ENCODE assay signal across 19 cellular contexts in the genomic region with DNA sequence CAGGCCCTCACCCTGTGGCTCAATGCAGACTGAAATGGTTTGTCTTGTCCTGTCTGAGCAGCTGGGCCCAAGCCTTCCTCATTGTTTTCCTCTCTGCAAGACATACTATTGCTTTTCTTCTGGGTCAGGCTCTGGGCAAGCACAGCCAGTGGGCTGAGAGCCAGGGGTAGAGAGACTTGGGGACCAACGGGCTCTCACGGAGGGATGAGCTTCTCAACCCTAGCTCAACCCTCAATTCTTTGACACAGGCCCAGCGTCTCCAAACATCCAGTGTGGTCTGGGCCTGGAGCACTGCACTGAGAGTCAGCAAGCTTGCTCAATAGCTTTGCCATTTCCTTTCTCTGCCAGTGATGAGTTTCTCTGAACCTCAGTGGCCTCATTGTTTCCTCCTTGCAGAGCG. TPM values are rescaled to one million over a fixed set of nuclear protein-coding genes. Genes with fewer than 3 reads are reported as not detected.
"Had no signal": no experiment of that assay in that cellular context is flagged by ENCODE, and none has a peak within 500 bp of the region (broad histone marks: within the 10 kb centered on the region; RNA-seq: fewer than 3 reads in every experiment).

No MANE protein-coding gene starts in this region.

- H3K9me3 ChIP-seq: lower lobe of right lung, pancreas had no signal

- H3K4me1 Mint-ChIP-seq: activated CD4-positive, alpha-beta T cell treated with anti-CD3 and anti-CD28 coated beads for 36 hours had no signal

- H3K4me3 Mint-ChIP-seq: activated CD4-positive, alpha-beta memory T cell treated with anti-CD3 and anti-CD28 coated beads for 36 hours; activated CD4-positive, alpha-beta T cell treated with anti-CD3 and anti-CD28 coated beads for 36 hours; activated CD8-positive, alpha-beta memory T cell treated with anti-CD3 and anti-CD28 coated beads, Interleukin-2, amount 10 ng/mL, durations not matched to agents 7 days and 5 days; activated naive CD4-positive, alpha-beta T cell treated with anti-CD3 and anti-CD28 coated beads, Interleukin-2, amount 10 ng/mL, durations not matched to agents 7 days and 5 days; type B pancreatic cell had no signal

- H3K27ac Mint-ChIP-seq: activated CD4-positive, alpha-beta memory T cell treated with anti-CD3 and anti-CD28 coated beads for 36 hours; activated CD4-positive, alpha-beta T cell treated with anti-CD3 and anti-CD28 coated beads for 36 hours; activated CD8-positive, alpha-beta memory T cell treated with anti-CD3 and anti-CD28 coated beads, Interleukin-2, amount 10 ng/mL, durations not matched to agents 7 days and 5 days; activated naive CD4-positive, alpha-beta T cell treated with anti-CD3 and anti-CD28 coated beads, Interleukin-2, amount 10 ng/mL, durations not matched to agents 7 days and 5 days; type B pancreatic cell had no signal

- H3K9me3 Mint-ChIP-seq: activated CD4-positive, alpha-beta memory T cell treated with anti-CD3 and anti-CD28 coated beads for 36 hours; activated naive CD4-positive, alpha-beta T cell treated with anti-CD3 and anti-CD28 coated beads, Interleukin-2, amount 10 ng/mL, durations not matched to agents 7 days and 5 days; naive B cell; type B pancreatic cell had no signal

- H3K4me1 ChIP-seq: pancreas had no signal

- H3K36me3 ChIP-seq: lower lobe of right lung, pancreas had no signal

- H3K27me3 Mint-ChIP-seq: activated CD4-positive, alpha-beta memory T cell treated with anti-CD3 and anti-CD28 coated beads for 36 hours; activated CD4-positive, alpha-beta T cell treated with anti-CD3 and anti-CD28 coated beads for 36 hours; activated CD8-positive, alpha-beta memory T cell treated with anti-CD3 and anti-CD28 coated beads, Interleukin-2, amount 10 ng/mL, durations not matched to agents 7 days and 5 days had no signal

- ATAC-seq: activated CD4-positive, alpha-beta T cell treated with anti-CD3 and anti-CD28 coated beads for 36 hours; activated CD8-positive, alpha-beta memory T cell treated with anti-CD3 and anti-CD28 coated beads, Interleukin-2, amount 10 ng/mL, durations not matched to agents 7 days and 5 days; esophagus mucosa; lower lobe of right lung; SK-N-SH treated with all-trans-retinoic acid at 6 μM for 48 hours; stimulated activated naive CD8-positive, alpha-beta T cell treated with anti-CD3 and anti-CD28 coated beads, Interleukin-15, Interleukin-2, amounts not matched to agents 100 U/mL and 50 U/mL, for 24 hours had no signal

- H3K4me3 ChIP-seq: lower lobe of right lung, pancreas, skin epidermis had no signal

- DNase-seq: activated CD4-positive, alpha-beta memory T cell treated with anti-CD3 and anti-CD28 coated beads for 36 hours; activated CD4-positive, alpha-beta T cell treated with anti-CD3 and anti-CD28 coated beads for 36 hours; activated CD8-positive, alpha-beta memory T cell treated with anti-CD3 and anti-CD28 coated beads, Interleukin-2, amount 10 ng/mL, durations not matched to agents 7 days and 5 days; activated naive CD4-positive, alpha-beta T cell treated with anti-CD3 and anti-CD28 coated beads, Interleukin-2, amount 10 ng/mL, durations not matched to agents 7 days and 5 days; activated T-cell treated with anti-CD3 and anti-CD28 coated beads, Interleukin-2, amount 50 U/mL, for 1 hour; kidney glomerular epithelial cell; lower lobe of right lung; naive B cell; pancreas; stimulated activated CD4-positive, alpha-beta T cell treated with anti-CD3 and anti-CD28 coated beads, Interleukin-4, amount 100 ng/mL, for 4 hours; stimulated activated CD8-positive, alpha-beta memory T cell treated with anti-CD3 and anti-CD28 coated beads, Interleukin-4, amount 100 ng/mL, for 48 hours; stimulated activated naive CD8-positive, alpha-beta T cell treated with anti-CD3 and anti-CD28 coated beads, Interleukin-15, Interleukin-2, amounts not matched to agents 100 U/mL and 50 U/mL, for 24 hours had no signal

- H3K27ac ChIP-seq: lower lobe of right lung, pancreas had no signal

- H3K36me3 Mint-ChIP-seq: activated CD4-positive, alpha-beta memory T cell treated with anti-CD3 and anti-CD28 coated beads for 36 hours; activated CD8-positive, alpha-beta memory T cell treated with anti-CD3 and anti-CD28 coated beads, Interleukin-2, amount 10 ng/mL, durations not matched to agents 7 days and 5 days; activated naive CD4-positive, alpha-beta T cell treated with anti-CD3 and anti-CD28 coated beads, Interleukin-2, amount 10 ng/mL, durations not matched to agents 7 days and 5 days; naive B cell; type B pancreatic cell had no signal

- H3K27me3 ChIP-seq: pancreas had no signal

RNA-seq across cellular contexts. Expression of a gene that starts 9.4 kb away (rescaled TPM):
- total RNA-seq: activated CD4-positive, alpha-beta memory T cell treated with anti-CD3 and anti-CD28 coated beads for 36 hours; activated CD4-positive, alpha-beta T cell treated with anti-CD3 and anti-CD28 coated beads for 36 hours; activated CD8-positive, alpha-beta memory T cell treated with anti-CD3 and anti-CD28 coated beads, Interleukin-2, amount 10 ng/mL, durations not matched to agents 7 days and 5 days; glomerular endothelial cell; renal cortical epithelial cell; T-helper 1 cell treated with Interleukin-12 subunit alpha and Interleukin-12 subunit beta and Interleukin-4 antibody, amounts not matched to agents 30 ng/mL and 1 ng/mL, for 36 hours had no signal
